In genomic region chr2:100640329-100641114, GRCh38 we compare ENCODE assay signal across 1 cellular context.
TF ChIP-seq lines count a peak whose summit lies in the region.

No MANE protein-coding gene starts in this region.

TF ChIP-seq in K562, 482 proteins besides CTCF, POLR2A, EP300 and RAD21:
- TF ChIP-seq, protein P1, sequence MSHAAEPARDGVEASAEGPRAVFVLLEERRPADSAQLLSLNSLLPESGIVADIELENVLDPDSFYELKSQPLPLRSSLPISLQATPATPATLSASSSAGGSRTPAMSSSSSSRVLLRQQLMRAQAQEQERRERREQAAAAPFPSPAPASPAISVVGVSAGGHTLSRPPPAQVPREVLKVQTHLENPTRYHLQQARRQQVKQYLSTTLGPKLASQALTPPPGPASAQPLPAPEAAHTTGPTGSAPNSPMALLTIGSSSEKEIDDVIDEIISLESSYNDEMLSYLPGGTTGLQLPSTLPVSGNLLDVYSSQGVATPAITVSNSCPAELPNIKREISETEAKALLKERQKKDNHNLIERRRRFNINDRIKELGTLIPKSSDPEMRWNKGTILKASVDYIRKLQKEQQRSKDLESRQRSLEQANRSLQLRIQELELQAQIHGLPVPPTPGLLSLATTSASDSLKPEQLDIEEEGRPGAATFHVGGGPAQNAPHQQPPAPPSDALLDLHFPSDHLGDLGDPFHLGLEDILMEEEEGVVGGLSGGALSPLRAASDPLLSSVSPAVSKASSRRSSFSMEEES (CRISPR knock-in tag; IDR thresholded peaks at IDR 0.05) = peak; percentile 37
- TF ChIP-seq ETV5 (CRISPR knock-in tag; IDR thresholded peaks at IDR 0.05; ENCODE audit: low read depth) = no peak
TF ChIP-seq in K562: peak in this region for 1.
